In genomic region chr2:135050684-135051083, GRCh38 we compare ENCODE assay signal across 11 cellular contexts. TPM values are rescaled to one million over a fixed set of nuclear protein-coding genes. Genes with fewer than 3 reads are reported as not detected.
A peak's percentile ranks its signal among the peaks of the same experiment; 100 is the strongest.
DNase-seq lines count a peak whose midpoint lies in the region; ATAC-seq and TF ChIP-seq lines count a peak whose summit lies in the region.
"Had no signal": no experiment of that assay in that cellular context is flagged by ENCODE, and none has a peak within 500 bp of the region (broad histone marks: within the 10 kb centered on the region; RNA-seq: fewer than 3 reads in every experiment).

No MANE protein-coding gene starts in this region.

- peak overlapping the region in 2 of 5 donors; percentile 22 to 55 for H3K27ac ChIP-seq in stomach

- TF ChIP-seq POLR2A in stomach (IDR thresholded peaks at IDR 0.05), result no peak

- peaks cover 9% of the 10 kb centered on the region for H3K27me3 Mint-ChIP-seq in activated naive CD4-positive, alpha-beta T cell treated with anti-CD3 and anti-CD28 coated beads, Interleukin-2, amount 10 ng/mL, durations not matched to agents 7 days and 5 days
- H3K27me3 Mint-ChIP-seq in memory B cell, result no peaks in the 10 kb centered on the region

- peaks cover 42% of the 10 kb centered on the region for H3K4me1 Mint-ChIP-seq in activated naive CD4-positive, alpha-beta T cell treated with anti-CD3 and anti-CD28 coated beads, Interleukin-2, amount 10 ng/mL, durations not matched to agents 7 days and 5 days
- peaks cover 17% of the 10 kb centered on the region for H3K4me1 Mint-ChIP-seq in memory B cell

- no peak overlapping the region for H3K4me3 ChIP-seq in stomach

- 37 to 65% (median 54%) methylated on average over 6 of the region's 6 CpGs for WGBS in stomach, 5 donors

- no peaks in the 10 kb centered on the region for H3K36me3 ChIP-seq in stomach

- peak overlapping the region; percentile 78 for H3K27ac Mint-ChIP-seq in activated naive CD4-positive, alpha-beta T cell treated with anti-CD3 and anti-CD28 coated beads, Interleukin-2, amount 10 ng/mL, durations not matched to agents 7 days and 5 days
- peak overlapping the region; percentile 99 to 100 for H3K27ac Mint-ChIP-seq in activated naive CD4-positive, alpha-beta T cell treated with anti-CD3 and anti-CD28 coated beads, Interleukin-2, amount 50 U/mL, for 72 hours
- H3K27ac Mint-ChIP-seq in memory B cell, result no peak overlapping the region

- TF ChIP-seq CTCF in stomach (IDR thresholded peaks at IDR 0.05), result no peak

- no peaks in the 10 kb centered on the region for H3K9me3 ChIP-seq in stomach

- no peak for DNase-seq in activated naive CD4-positive, alpha-beta T cell treated with anti-CD3 and anti-CD28 coated beads, Interleukin-2, amount 10 ng/mL, durations not matched to agents 7 days and 5 days
- no peak for DNase-seq in activated naive CD4-positive, alpha-beta T cell treated with Interleukin-2 at 50 U/mL for 16 hours
- no peak for DNase-seq in activated naive CD4-positive, alpha-beta T cell treated with anti-CD3 and anti-CD28 coated beads, Interleukin-2, amount 50 U/mL, for 72 hours (ENCODE audit: low spot score in 2 of 2)
- DNase-seq in memory B cell (ENCODE audit: low spot score in 2 of 2) (no peak), stomach (peak; percentile 48)
- DNase-seq: effector memory CD4-positive, alpha-beta T cell; foreskin melanocyte; NCI-H2171 had no signal

- CTCF ChIA-PET in activated naive CD4-positive, alpha-beta T cell treated with anti-CD3 and anti-CD28 coated beads, Interleukin-2, amount 10 ng/mL, durations not matched to agents 7 days and 5 days (lab: Charles Lee), result no interaction called here

- H3K4me1 ChIP-seq in stomach, result peaks cover 19 to 54% (median 44%) of the 10 kb centered on the region in 4 donors

- H3K9me3 Mint-ChIP-seq in activated naive CD4-positive, alpha-beta T cell treated with anti-CD3 and anti-CD28 coated beads, Interleukin-2, amount 10 ng/mL, durations not matched to agents 7 days and 5 days, result no peaks in the 10 kb centered on the region
- no peaks in the 10 kb centered on the region for H3K9me3 Mint-ChIP-seq in activated naive CD4-positive, alpha-beta T cell treated with anti-CD3 and anti-CD28 coated beads, Interleukin-2, amount 50 U/mL, for 72 hours
- H3K9me3 Mint-ChIP-seq in memory B cell, result no peaks in the 10 kb centered on the region

- peak overlapping the region; percentile 58 for H3K4me3 Mint-ChIP-seq in activated naive CD4-positive, alpha-beta T cell treated with anti-CD3 and anti-CD28 coated beads, Interleukin-2, amount 10 ng/mL, durations not matched to agents 7 days and 5 days
- H3K4me3 Mint-ChIP-seq in memory B cell, result peak overlapping the region; percentile 65

- no peaks in the 10 kb centered on the region for H3K27me3 ChIP-seq in stomach

- intact Hi-C loops in stomach (cut with DNase I; ENCODE audit: low total_unique reads), result no loop called here

- H3K36me3 Mint-ChIP-seq in activated naive CD4-positive, alpha-beta T cell treated with anti-CD3 and anti-CD28 coated beads, Interleukin-2, amount 10 ng/mL, durations not matched to agents 7 days and 5 days, result peaks cover 15% of the 10 kb centered on the region
- H3K36me3 Mint-ChIP-seq in activated naive CD4-positive, alpha-beta T cell treated with anti-CD3 and anti-CD28 coated beads, Interleukin-2, amount 50 U/mL, for 72 hours, result peaks cover 5 to 11% of the 10 kb centered on the region in 2 donors
- H3K36me3 Mint-ChIP-seq in memory B cell, result peaks cover 4% of the 10 kb centered on the region

- TF ChIP-seq EP300 in stomach (IDR thresholded peaks at IDR 0.05), result no peak

- no peak for ATAC-seq in activated naive CD4-positive, alpha-beta T cell treated with anti-CD3 and anti-CD28 coated beads, Interleukin-2, amount 50 U/mL, for 72 hours
- ATAC-seq in memory B cell (ENCODE audit: low read depth) (no peak), HG03159 (IDR thresholded peaks at IDR 0.05; ENCODE audit: unreplicated experiment) (no peak), GM19328 (IDR thresholded peaks at IDR 0.05; ENCODE audit: unreplicated experiment) (no peak), HG02938 (IDR thresholded peaks at IDR 0.05; ENCODE audit: unreplicated experiment) (no peak)

RNA-seq across cellular contexts. Expression of gene RAB3GAP1, which starts 1.4 kb away (rescaled TPM):
- total RNA-seq in activated naive CD4-positive, alpha-beta T cell treated with anti-CD3 and anti-CD28 coated beads, Interleukin-2, amount 50 U/mL, for 72 hours, result 10 to 100 TPM; 18.8 to 36.2 TPM
- 100 to 1,000 TPM in 1 of 5 donors, 10 to 100 TPM in 4; 32.1 to 556 (median 53.5) TPM for total RNA-seq in stomach
- polyA plus RNA-seq in stomach, result 10 to 100 TPM; 14.2 to 20.0 (median 15.9) TPM

RNA-seq across cellular contexts. Expression of gene MAP3K19, which starts 3.4 kb away (rescaled TPM):
- total RNA-seq in activated naive CD4-positive, alpha-beta T cell treated with anti-CD3 and anti-CD28 coated beads, Interleukin-2, amount 50 U/mL, for 72 hours, result under 1 TPM in 1 of 2 donors, not detected in 1; 0.64 TPM
- 1 to 10 TPM in 1 of 5 donors, not detected in 4; 1.1 TPM for total RNA-seq in stomach
- polyA plus RNA-seq in stomach, result not detected
